In the genomic region with DNA sequence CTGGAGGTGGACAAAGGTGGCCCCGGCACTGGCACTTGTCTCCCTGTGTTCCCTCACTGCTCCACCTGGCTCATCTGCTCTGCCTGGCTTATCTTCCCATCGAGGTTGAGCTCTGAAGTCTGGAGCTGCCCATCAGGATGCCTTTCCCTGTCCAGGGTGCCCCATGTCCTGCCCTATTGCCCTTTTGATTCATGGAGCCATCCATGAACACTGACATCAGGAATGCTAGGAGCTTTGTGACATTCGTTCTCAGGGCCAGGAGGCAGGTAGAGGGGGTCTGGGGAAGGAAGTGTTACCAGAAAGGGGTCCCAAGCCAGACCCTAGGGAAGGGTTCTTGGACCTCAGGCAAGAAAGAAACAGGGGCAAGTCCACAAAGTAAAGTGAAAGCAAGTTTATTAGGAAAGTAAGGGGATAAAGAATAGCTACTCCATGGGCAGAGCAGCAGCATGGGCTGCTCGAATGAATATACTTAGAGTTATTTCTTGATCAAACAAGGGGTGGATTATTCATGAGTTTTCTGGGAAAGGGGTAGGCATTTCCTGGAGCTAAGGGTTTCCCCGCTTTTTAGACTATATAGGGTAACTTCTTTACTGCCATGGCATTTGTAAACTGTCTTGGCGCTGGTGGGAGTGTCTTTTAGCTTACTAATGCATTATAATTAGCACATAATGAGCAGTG, we compare ENCODE assay signal across 17 cellular contexts. TPM values are rescaled to one million over a fixed set of nuclear protein-coding genes. Genes with fewer than 3 reads are reported as not detected.
DNase-seq lines count a peak whose midpoint lies in the region; ATAC-seq and TF ChIP-seq lines count a peak whose summit lies in the region.
"Had no signal": no experiment of that assay in that cellular context is flagged by ENCODE, and none has a peak within 500 bp of the region (broad histone marks: within the 10 kb centered on the region; RNA-seq: fewer than 3 reads in every experiment).

No MANE protein-coding gene starts in this region.

- H3K36me3 ChIP-seq in PC-3 (ENCODE audit: low read depth, low read length), result peaks cover 8% of the 10 kb centered on the region; the same call in 1 of the 2 replicates
- peaks cover 12% of the 10 kb centered on the region for H3K36me3 ChIP-seq in upper lobe of right lung
- no peaks in the 10 kb centered on the region for H3K36me3 ChIP-seq in neural progenitor cell

- peaks cover 51% of the 10 kb centered on the region for H3K4me1 Mint-ChIP-seq in dendritic cell treated with granulocyte-macrophage colony-stimulating factor and Interleukin-4, amounts not matched to agents 40 ng/mL and 50 ng/mL, for 4 days (ENCODE audit: low read depth)
- no peaks in the 10 kb centered on the region for H3K4me1 Mint-ChIP-seq in nephron progenitor cell
- H3K4me1 Mint-ChIP-seq in neural progenitor cell, result no peaks in the 10 kb centered on the region

- peaks cover 9% of the 10 kb centered on the region for H3K9me3 Mint-ChIP-seq in dendritic cell treated with granulocyte-macrophage colony-stimulating factor and Interleukin-4, amounts not matched to agents 40 ng/mL and 50 ng/mL, for 4 days
- peaks cover 9% of the 10 kb centered on the region for H3K9me3 Mint-ChIP-seq in nephron progenitor cell
- H3K9me3 Mint-ChIP-seq in neural progenitor cell, result peaks cover 1% of the 10 kb centered on the region
- H3K9me3 Mint-ChIP-seq: activated naive CD4-positive, alpha-beta T cell treated with anti-CD3 and anti-CD28 coated beads, Interleukin-2, amount 50 U/mL, for 24 hours had no signal

- intact Hi-C loops in PC-3 (cut with micrococcal nuclease) (no loop called here), upper lobe of right lung (cut with DNase I) (no loop called here)
- intact Hi-C loops in dendritic cell treated with granulocyte-macrophage colony-stimulating factor and Interleukin-4, amounts not matched to agents 40 ng/mL and 50 ng/mL, for 4 days (cut with micrococcal nuclease), result loop anchor here (10.0 kb wide), 1 partner anchor 100 kb away; no protein-coding TSS in a partner anchor

- H3K4me1 ChIP-seq in PC-3 (ENCODE audit: insufficient read depth, low read length) (peaks cover 39% of the 10 kb centered on the region), upper lobe of right lung (peaks cover 5% of the 10 kb centered on the region), neural progenitor cell (no peaks in the 10 kb centered on the region)
- H3K4me1 ChIP-seq: body of pancreas had no signal

- peak overlapping the region; percentile 90 for H3K27ac Mint-ChIP-seq in dendritic cell treated with granulocyte-macrophage colony-stimulating factor and Interleukin-4, amounts not matched to agents 40 ng/mL and 50 ng/mL, for 4 days
- peak overlapping the region; percentile 7 for H3K27ac Mint-ChIP-seq in nephron progenitor cell
- no peak overlapping the region for H3K27ac Mint-ChIP-seq in neural progenitor cell
- H3K27ac Mint-ChIP-seq: activated B cell treated with CpG ODN at 0.5 μM for 24 hours; activated naive CD4-positive, alpha-beta T cell treated with anti-CD3 and anti-CD28 coated beads, Interleukin-2, amount 50 U/mL, for 24 hours; T-helper 17 cell had no signal

- no peak overlapping the region for H3K4me3 ChIP-seq in PC-3 (ENCODE audit: low read length)
- H3K4me3 ChIP-seq in upper lobe of right lung, result no peak overlapping the region
- no peak overlapping the region for H3K4me3 ChIP-seq in neural progenitor cell
- H3K4me3 ChIP-seq: body of pancreas had no signal

- H3K9me2 ChIP-seq in PC-3 (replicated peaks; ENCODE audit: low read length), result no peaks in the 10 kb centered on the region

- H4K20me1 ChIP-seq in PC-3 (ENCODE audit: low read length) (no peaks in the 10 kb centered on the region), neural progenitor cell (ENCODE audit: low read depth) (no peaks in the 10 kb centered on the region)

- H3K79me2 ChIP-seq in PC-3 (ENCODE audit: low read length) (no peaks in the 10 kb centered on the region), neural progenitor cell (ENCODE audit: low read depth) (no peaks in the 10 kb centered on the region)

- POLR2A ChIA-PET in PC-3 (lab: Charles Lee; ENCODE audit: unreplicated experiment), result interaction anchor here (0.8 kb wide), 1 partner anchor 124 kb away, joined by 3 read pairs; no protein-coding TSS in a partner anchor

- H3K27me3 ChIP-seq in PC-3 (ENCODE audit: low read length), result no peaks in the 10 kb centered on the region
- no peaks in the 10 kb centered on the region for H3K27me3 ChIP-seq in upper lobe of right lung
- no peaks in the 10 kb centered on the region for H3K27me3 ChIP-seq in neural progenitor cell
- H3K27me3 ChIP-seq: body of pancreas had no signal

- no peaks in the 10 kb centered on the region for H3F3A ChIP-seq in PC-3 (ENCODE audit: low read length, unreplicated experiment)
- no peaks in the 10 kb centered on the region for H3F3A ChIP-seq in neural progenitor cell (ENCODE audit: low read depth)

- H3K36me3 Mint-ChIP-seq in dendritic cell treated with granulocyte-macrophage colony-stimulating factor and Interleukin-4, amounts not matched to agents 40 ng/mL and 50 ng/mL, for 4 days (ENCODE audit: low read depth), result peaks cover 84% of the 10 kb centered on the region
- peaks cover 4% of the 10 kb centered on the region for H3K36me3 Mint-ChIP-seq in nephron progenitor cell (ENCODE audit: low read depth)
- H3K36me3 Mint-ChIP-seq in neural progenitor cell, result no peaks in the 10 kb centered on the region

- no peaks in the 10 kb centered on the region for H3K27me3 Mint-ChIP-seq in dendritic cell treated with granulocyte-macrophage colony-stimulating factor and Interleukin-4, amounts not matched to agents 40 ng/mL and 50 ng/mL, for 4 days
- H3K27me3 Mint-ChIP-seq in nephron progenitor cell (ENCODE audit: low read depth, poor library complexity) (peaks cover 4% of the 10 kb centered on the region), neural progenitor cell (ENCODE audit: insufficient read depth, low read depth) (peaks cover 4% of the 10 kb centered on the region)
- H3K27me3 Mint-ChIP-seq: activated B cell treated with CpG ODN at 0.5 μM for 24 hours; activated naive CD4-positive, alpha-beta T cell treated with anti-CD3 and anti-CD28 coated beads, Interleukin-2, amount 50 U/mL, for 24 hours; T-helper 17 cell had no signal

- CTCF ChIA-PET in PC-3 (lab: Charles Lee), result no interaction called here

- ATAC-seq in PC-3, result peak; percentile 70
- no peak for ATAC-seq in upper lobe of right lung
- no peak for ATAC-seq in HG02763 (IDR thresholded peaks at IDR 0.05; ENCODE audit: unreplicated experiment)
- ATAC-seq: body of pancreas, T-helper 17 cell had no signal

- H3K4me3 Mint-ChIP-seq in dendritic cell treated with granulocyte-macrophage colony-stimulating factor and Interleukin-4, amounts not matched to agents 40 ng/mL and 50 ng/mL, for 4 days, result no peak overlapping the region
- H3K4me3 Mint-ChIP-seq in nephron progenitor cell (no peak overlapping the region), neural progenitor cell (no peak overlapping the region)
- H3K4me3 Mint-ChIP-seq: activated B cell treated with CpG ODN at 0.5 μM for 24 hours; activated naive CD4-positive, alpha-beta T cell treated with anti-CD3 and anti-CD28 coated beads, Interleukin-2, amount 50 U/mL, for 24 hours; T-helper 17 cell had no signal

- H3K27ac ChIP-seq in PC-3 (ENCODE audit: low read length), result peak overlapping the region; percentile 66
- H3K27ac ChIP-seq in upper lobe of right lung, result peak overlapping the region; percentile 24
- no peak overlapping the region for H3K27ac ChIP-seq in neural progenitor cell
- H3K27ac ChIP-seq: body of pancreas had no signal

- no peak overlapping the region for H3K9ac ChIP-seq in PC-3 (ENCODE audit: low read length)
- H3K9ac ChIP-seq in neural progenitor cell, result no peak overlapping the region

- H3K4me2 ChIP-seq in PC-3 (ENCODE audit: low read length) (peak overlapping the region; percentile 49), neural progenitor cell (no peak overlapping the region)

- H3K9me3 ChIP-seq in PC-3 (ENCODE audit: low read length) (no peaks in the 10 kb centered on the region), upper lobe of right lung (peaks cover 4% of the 10 kb centered on the region), neural progenitor cell (ENCODE audit: low read depth) (no peaks in the 10 kb centered on the region)

- H2AFZ ChIP-seq in PC-3 (ENCODE audit: low read length) (0 out of 2 replicates have a peak overlapping the region, but pooled peaks have one; percentile 20), neural progenitor cell (replicated peaks) (no peak overlapping the region)

- DNase-seq in PC-3 (peak; percentile 60), nephron progenitor cell (no peak), upper lobe of right lung (no peak), neural progenitor cell (ENCODE audit: low spot score) (no peak), cerebellar cortex (ENCODE audit: low spot score) (no peak)
- DNase-seq: activated B cell treated with CpG ODN at 0.5 μM for 24 hours, cortex of kidney, kidney glomerular epithelial cell, mesenchymal stem cell, NCI-H1417, NCI-H69, SIG-M5, T-helper 17 cell had no signal

- no TSS peak for BruUV-seq in PC-3 (replicated peaks; lab: Mats Ljungman, UMichigan)

- TF ChIP-seq CTCF in PC-3 (conservative IDR thresholded peaks at IDR 0.05; ENCODE audit: low read depth, low read length) (no peak), nephron progenitor cell (IDR thresholded peaks at IDR 0.05) (no peak), upper lobe of right lung (IDR thresholded peaks at IDR 0.05) (no peak), neural progenitor cell (IDR thresholded peaks at IDR 0.05) (no peak)

RNA-seq across cellular contexts. Expression of a gene that starts 51.6 kb away (rescaled TPM):
- total RNA-seq in PC-3 (2014; rRNA removed), result 4.8 and 6.2 TPM in 2 replicates
- 56.0 TPM for total RNA-seq in upper lobe of right lung
- total RNA-seq in neural progenitor cell (ENCODE audit: low replicate concordance), result 0.09 and 0.22 TPM in 2 replicates
